11 cellular contexts compared by ENCODE assay signal in the genomic region with DNA sequence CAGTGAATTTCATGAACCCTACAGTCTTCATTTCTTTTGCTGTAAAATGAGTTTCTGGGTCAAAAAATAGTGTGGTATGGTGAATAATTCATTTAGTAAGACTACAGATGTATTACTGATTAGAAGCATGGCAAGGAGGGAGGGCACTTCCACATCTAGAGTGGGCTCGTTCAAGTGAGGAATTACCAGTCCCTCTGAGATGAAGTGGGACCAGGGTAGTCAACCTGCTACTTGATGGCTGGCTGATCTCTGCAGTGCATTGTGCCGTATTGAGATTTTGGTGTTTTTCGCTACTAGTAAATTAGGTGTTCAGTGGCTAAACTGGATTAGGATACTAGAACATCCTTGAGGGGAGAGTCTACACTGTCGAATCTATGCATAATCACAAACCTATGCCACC. TPM values are rescaled to one million over a fixed set of nuclear protein-coding genes. Genes with fewer than 3 reads are reported as not detected.
DNase-seq lines count a peak whose midpoint lies in the region; ATAC-seq and TF ChIP-seq lines count a peak whose summit lies in the region.
"Had no signal": no experiment of that assay in that cellular context is flagged by ENCODE, and none has a peak within 500 bp of the region (broad histone marks: within the 10 kb centered on the region; RNA-seq: fewer than 3 reads in every experiment).

No MANE protein-coding gene starts in this region.

- no peak for DNase-seq in stimulated activated naive CD8-positive, alpha-beta T cell treated with anti-CD3 and anti-CD28 coated beads, Interleukin-15, Interleukin-2, amounts not matched to agents 100 U/mL and 50 U/mL, for 24 hours
- DNase-seq in stimulated activated naive CD8-positive, alpha-beta T cell treated with anti-CD3 and anti-CD28 coated beads, Interleukin-15, amount 100 ng/mL, for 72 hours, result no peak
- no peak for DNase-seq in WTC11 (ENCODE audit: low spot score)
- DNase-seq in NCI-H1930 (lab: John Stamatoyannopoulos, UW), result no peak
- no peak for DNase-seq in DMS153 treated with DMSO at 0.1 percent for 48 hours (lab: John Stamatoyannopoulos, UW; ENCODE audit: unreplicated experiment)
- DNase-seq in KG1 (lab: John Stamatoyannopoulos, UW), result no peak
- no peak for DNase-seq in SKM-1 (lab: John Stamatoyannopoulos, UW; ENCODE audit: unreplicated experiment)
- DNase-seq: activated naive CD8-positive, alpha-beta T cell treated with anti-CD3 and anti-CD28 coated beads, Interleukin-2, amount 10 ng/mL, durations not matched to agents 7 days and 5 days; NCI-H524 had no signal

- peaks cover 23% of the 10 kb centered on the region for H3K36me3 Mint-ChIP-seq in WTC11

- no peak overlapping the region for H3K4me3 Mint-ChIP-seq in stimulated activated naive CD8-positive, alpha-beta T cell treated with anti-CD3 and anti-CD28 coated beads, Interleukin-15, amount 100 ng/mL, for 72 hours
- no peak overlapping the region for H3K4me3 Mint-ChIP-seq in WTC11
- H3K4me3 Mint-ChIP-seq: activated naive CD8-positive, alpha-beta T cell treated with anti-CD3 and anti-CD28 coated beads, Interleukin-2, amount 10 ng/mL, durations not matched to agents 7 days and 5 days; T-helper 1 cell treated with Interleukin-12 subunit alpha and Interleukin-12 subunit beta and Interleukin-4 antibody, amounts not matched to agents 30 μg/mL and 1 μg/mL, for 36 hours had no signal

- no peaks in the 10 kb centered on the region for H3K9me3 Mint-ChIP-seq in stimulated activated naive CD8-positive, alpha-beta T cell treated with anti-CD3 and anti-CD28 coated beads, Interleukin-15, amount 100 ng/mL, for 72 hours
- no peaks in the 10 kb centered on the region for H3K9me3 Mint-ChIP-seq in WTC11
- H3K9me3 Mint-ChIP-seq: activated naive CD8-positive, alpha-beta T cell treated with anti-CD3 and anti-CD28 coated beads, Interleukin-2, amount 10 ng/mL, durations not matched to agents 7 days and 5 days; T-helper 1 cell treated with Interleukin-12 subunit alpha and Interleukin-12 subunit beta and Interleukin-4 antibody, amounts not matched to agents 30 μg/mL and 1 μg/mL, for 36 hours had no signal

- POLR2A ChIA-PET in WTC11 (lab: Charles Lee), result no interaction called here

- H3K4me1 Mint-ChIP-seq in stimulated activated naive CD8-positive, alpha-beta T cell treated with anti-CD3 and anti-CD28 coated beads, Interleukin-15, amount 100 ng/mL, for 72 hours, result peaks cover 43% of the 10 kb centered on the region
- no peaks in the 10 kb centered on the region for H3K4me1 Mint-ChIP-seq in WTC11

- no peak overlapping the region for H3K27ac Mint-ChIP-seq in stimulated activated naive CD8-positive, alpha-beta T cell treated with anti-CD3 and anti-CD28 coated beads, Interleukin-15, amount 100 ng/mL, for 72 hours
- H3K27ac Mint-ChIP-seq in WTC11, result peak overlapping the region; percentile 42
- H3K27ac Mint-ChIP-seq: activated naive CD8-positive, alpha-beta T cell treated with anti-CD3 and anti-CD28 coated beads, Interleukin-2, amount 10 ng/mL, durations not matched to agents 7 days and 5 days; T-helper 1 cell treated with Interleukin-12 subunit alpha and Interleukin-12 subunit beta and Interleukin-4 antibody, amounts not matched to agents 30 μg/mL and 1 μg/mL, for 36 hours had no signal

- CTCF ChIA-PET in WTC11 (lab: Charles Lee), result no interaction called here

- no peaks in the 10 kb centered on the region for H3K27me3 Mint-ChIP-seq in stimulated activated naive CD8-positive, alpha-beta T cell treated with anti-CD3 and anti-CD28 coated beads, Interleukin-15, amount 100 ng/mL, for 72 hours
- H3K27me3 Mint-ChIP-seq in WTC11 (ENCODE audit: low read depth), result no peaks in the 10 kb centered on the region
- H3K27me3 Mint-ChIP-seq: activated naive CD8-positive, alpha-beta T cell treated with anti-CD3 and anti-CD28 coated beads, Interleukin-2, amount 10 ng/mL, durations not matched to agents 7 days and 5 days had no signal

- ATAC-seq in stimulated activated naive CD8-positive, alpha-beta T cell treated with anti-CD3 and anti-CD28 coated beads, Interleukin-15, Interleukin-2, amounts not matched to agents 100 U/mL and 50 U/mL, for 24 hours, result peak; percentile 21
- ATAC-seq in stimulated activated naive CD8-positive, alpha-beta T cell treated with anti-CD3 and anti-CD28 coated beads, Interleukin-15, amount 100 ng/mL, for 72 hours, result no peak
- ATAC-seq in HG02884 (IDR thresholded peaks at IDR 0.05; ENCODE audit: unreplicated experiment) (peak; percentile 58), WTC11 (no peak)

- TF ChIP-seq CTCF in WTC11 (IDR thresholded peaks at IDR 0.05), result no peak

TF ChIP-seq in WTC11, 78 proteins besides CTCF, POLR2A, EP300 and RAD21:
- TF ChIP-seq FOXP4 (CRISPR knock-in tag; IDR thresholded peaks at IDR 0.05) (no peak), STAT6 (CRISPR knock-in tag; conservative IDR thresholded peaks at IDR 0.05; ENCODE audit: low read depth) (no peak), FOXK1 (CRISPR knock-in tag; IDR thresholded peaks at IDR 0.05) (no peak), ATF2 (CRISPR knock-in tag; IDR thresholded peaks at IDR 0.05; ENCODE audit: borderline replicate concordance, low read depth) (no peak), NFE2L1 (CRISPR knock-in tag; IDR thresholded peaks at IDR 0.05) (no peak), KAT7 (CRISPR knock-in tag; IDR thresholded peaks at IDR 0.05; ENCODE audit: borderline replicate concordance) (no peak), GRHL2 (CRISPR knock-in tag; IDR thresholded peaks at IDR 0.05; ENCODE audit: insufficient replicate concordance, severe bottlenecking) (no peak), ZBTB21 (CRISPR knock-in tag; IDR thresholded peaks at IDR 0.05; ENCODE audit: borderline replicate concordance) (no peak), SP1 (CRISPR knock-in tag; conservative IDR thresholded peaks at IDR 0.05) (no peak), FOXJ3 (CRISPR knock-in tag; IDR thresholded peaks at IDR 0.05; ENCODE audit: borderline replicate concordance) (no peak), EMX1 (CRISPR knock-in tag; IDR thresholded peaks at IDR 0.05) (no peak), TP53 (CRISPR knock-in tag; IDR thresholded peaks at IDR 0.05) (no peak), ELF4 (CRISPR knock-in tag; IDR thresholded peaks at IDR 0.05; ENCODE audit: low read depth) (no peak), ZNF671 (CRISPR knock-in tag; IDR thresholded peaks at IDR 0.05) (no peak)
- TF ChIP-seq, protein P1, sequence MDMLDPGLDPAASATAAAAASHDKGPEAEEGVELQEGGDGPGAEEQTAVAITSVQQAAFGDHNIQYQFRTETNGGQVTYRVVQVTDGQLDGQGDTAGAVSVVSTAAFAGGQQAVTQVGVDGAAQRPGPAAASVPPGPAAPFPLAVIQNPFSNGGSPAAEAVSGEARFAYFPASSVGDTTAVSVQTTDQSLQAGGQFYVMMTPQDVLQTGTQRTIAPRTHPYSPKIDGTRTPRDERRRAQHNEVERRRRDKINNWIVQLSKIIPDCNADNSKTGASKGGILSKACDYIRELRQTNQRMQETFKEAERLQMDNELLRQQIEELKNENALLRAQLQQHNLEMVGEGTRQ (CRISPR knock-in tag; IDR thresholded peaks at IDR 0.05), result no peak

RNA-seq across cellular contexts. Expression of gene CDC37L1, which starts 10.8 kb away (rescaled TPM):
- 16.7 to 20.1 TPM (median 18.8 TPM) in 3 replicates for total RNA-seq in WTC11 (2021)

RNA-seq across cellular contexts. Expression of gene SPATA6L, which starts 23.9 kb away (rescaled TPM):
- total RNA-seq in WTC11 (2021), result 1.7 to 2.5 TPM (median 1.8 TPM) in 3 replicates

RNA-seq across cellular contexts. Expression of gene PLPP6, which starts 28.1 kb away (rescaled TPM):
- 13.4 to 13.5 TPM (median 13.5 TPM) in 3 replicates for total RNA-seq in WTC11 (2021)

RNA-seq across cellular contexts. Expression of gene AK3, which starts 50.9 kb away (rescaled TPM):
- 28.5 to 30.2 TPM (median 29.1 TPM) in 3 replicates for total RNA-seq in WTC11 (2021)

Comparison
In these comparisons a context has a peak if more than half of its experiments do, and no peak if none do; other contexts are left out.
1. ATAC-seq: peak in stimulated activated naive CD8-positive, alpha-beta T cell treated with anti-CD3 and anti-CD28 coated beads, Interleukin-15, Interleukin-2, amounts not matched to agents 100 U/mL and 50 U/mL, for 24 hours (single experiment) and HG02884 (single experiment); none in stimulated activated naive CD8-positive, alpha-beta T cell treated with anti-CD3 and anti-CD28 coated beads, Interleukin-15, amount 100 ng/mL, for 72 hours (single experiment) and WTC11 (single experiment).